ENCODE assay signal across 11 cellular contexts in genomic region chr4:67581208-67581857, GRCh38. TPM values are rescaled to one million over a fixed set of nuclear protein-coding genes. Genes with fewer than 3 reads are reported as not detected.
DNase-seq lines count a peak whose midpoint lies in the region; ATAC-seq and TF ChIP-seq lines count a peak whose summit lies in the region.
"Had no signal": no experiment of that assay in that cellular context is flagged by ENCODE, and none has a peak within 500 bp of the region (broad histone marks: within the 10 kb centered on the region; RNA-seq: fewer than 3 reads in every experiment).

No MANE protein-coding gene starts in this region.

- H3K4me3 Mint-ChIP-seq in endothelial cell (ENCODE audit: unreplicated experiment), result no peak overlapping the region

- TF ChIP-seq CTCF in GM13976 (IDR thresholded peaks at IDR 0.05; ENCODE audit: borderline replicate concordance, control extremely low read depth, extremely low read depth, insufficient read depth, missing control alignments), result no peak
- no peak for TF ChIP-seq CTCF in endothelial cell (IDR thresholded peaks at IDR 0.05; ENCODE audit: unreplicated experiment)
- TF ChIP-seq CTCF in foreskin fibroblast (IDR thresholded peaks at IDR 0.05; ENCODE audit: low read depth, low read length), result no peak

- H3K4me3 ChIP-seq in foreskin fibroblast (ENCODE audit: low read depth in 1 of 2, low read length in 2 of 2), result no peak overlapping the region

- H3K9me3 Mint-ChIP-seq in endothelial cell (ENCODE audit: unreplicated experiment), result no peaks in the 10 kb centered on the region

- ATAC-seq in GM21390 (IDR thresholded peaks at IDR 0.05; ENCODE audit: unreplicated experiment) (peak; percentile 36), HG03469 (IDR thresholded peaks at IDR 0.05; ENCODE audit: unreplicated experiment) (peak; percentile 36), esophagus mucosa (peak; percentile 22)

- H3K27me3 Mint-ChIP-seq in endothelial cell (ENCODE audit: unreplicated experiment), result peaks cover 1% of the 10 kb centered on the region

- in situ Hi-C loops in GM13976 (cut with MboI; ENCODE audit: low sequenced_read_pairs, unreplicated experiment), result no loop called here

- H3K36me3 Mint-ChIP-seq in endothelial cell (ENCODE audit: low read depth, unreplicated experiment), result no peaks in the 10 kb centered on the region

- DNase-seq in GM13976 (ENCODE audit: low spot score) (peak; percentile 48), endothelial cell (ENCODE audit: low spot score) (no peak), foreskin fibroblast (no peak), mucosa of gallbladder (ENCODE audit: low spot score) (no peak)
- no peak for DNase-seq in activated effector memory CD4-positive, alpha-beta T cell treated with anti-CD3 and anti-CD28 coated beads, Interleukin-2, amount 50 U/mL, for 16 hours
- DNase-seq: glutamatergic neuron, NCI-H2227 treated with DMSO at 0.1 percent for 48 hours had no signal

- no peak overlapping the region for H3K27ac Mint-ChIP-seq in endothelial cell (ENCODE audit: unreplicated experiment)

- no peaks in the 10 kb centered on the region for H3K4me1 Mint-ChIP-seq in endothelial cell (ENCODE audit: unreplicated experiment)

RNA-seq across cellular contexts. Expression of gene STAP1, which starts 22.8 kb away (rescaled TPM):
- total RNA-seq in esophagus mucosa (0.24 TPM), endothelial cell (ENCODE audit: unreplicated experiment) (3.5 TPM), mucosa of gallbladder (0.75 TPM)
- total RNA-seq: cardiac septum had no signal

RNA-seq across cellular contexts. Expression of gene CENPC, which starts 36.0 kb away (rescaled TPM):
- 16.2 TPM for total RNA-seq in esophagus mucosa
- 25.7 TPM for total RNA-seq in endothelial cell (ENCODE audit: unreplicated experiment)
- total RNA-seq in mucosa of gallbladder, result 17.3 TPM
